In genomic region chr1:26828352-26829093, GRCh38 we compare ENCODE assay signal across 8 cellular contexts. TPM values are rescaled to one million over a fixed set of nuclear protein-coding genes. Genes with fewer than 3 reads are reported as not detected.
A peak's percentile ranks its signal among the peaks of the same experiment; 100 is the strongest.
DNase-seq lines count a peak whose midpoint lies in the region; ATAC-seq, FAIRE-seq and TF ChIP-seq lines count a peak whose summit lies in the region.

No MANE protein-coding gene starts in this region.

- H3K36me3 ChIP-seq in right lobe of liver (peaks cover 0 to 13% (median 4%) of the 10 kb centered on the region in 4 donors), kidney (ENCODE audit: control insufficient read depth in 1 of 2, insufficient read depth in 2 of 2, low read length in 2 of 2) (peaks cover 0 to 10% of the 10 kb centered on the region in 2 donors)

- no peak for FAIRE-seq in kidney (lab: Jason Lieb, UNC)

- H3K27ac Mint-ChIP-seq in activated naive CD4-positive, alpha-beta T cell treated with anti-CD3 and anti-CD28 coated beads, Interleukin-2, amount 50 U/mL, for 72 hours = peak overlapping the region; percentile 95 to 97

- peak in 1 of 2 donors; percentile 32 for ATAC-seq in activated naive CD4-positive, alpha-beta T cell treated with anti-CD3 and anti-CD28 coated beads, Interleukin-2, amount 50 U/mL, for 72 hours
- peak in 3 of 4 donors; percentile 11 to 26 (median 13) for ATAC-seq in right lobe of liver
- ATAC-seq in HG02870 (IDR thresholded peaks at IDR 0.05; ENCODE audit: unreplicated experiment) = no peak
- ATAC-seq in HG02973 (IDR thresholded peaks at IDR 0.05; ENCODE audit: unreplicated experiment) = no peak

- H3K4me3 ChIP-seq in right lobe of liver = peak overlapping the region in 1 of 3 donors; percentile 10
- no peak overlapping the region for H3K4me3 ChIP-seq in kidney (ENCODE audit: low read length in 2 of 2)

- no peaks in the 10 kb centered on the region for H3K9me3 ChIP-seq in right lobe of liver
- H3K9me3 ChIP-seq in kidney (ENCODE audit: control insufficient read depth in 1 of 2, low read length in 2 of 2) = no peaks in the 10 kb centered on the region

- H3K9ac ChIP-seq in kidney (ENCODE audit: low read length in 2 of 2) = no peak overlapping the region

- H3K27ac ChIP-seq in right lobe of liver (peak overlapping the region in 1 of 3 donors; percentile 29), kidney (ENCODE audit: low read depth in 2 of 2, low read length in 2 of 2) (no peak overlapping the region)

- H3K9me3 Mint-ChIP-seq in activated naive CD4-positive, alpha-beta T cell treated with anti-CD3 and anti-CD28 coated beads, Interleukin-2, amount 50 U/mL, for 72 hours = no peaks in the 10 kb centered on the region

- TF ChIP-seq POLR2A in right lobe of liver (IDR thresholded peaks at IDR 0.05) = no peak

- no peaks in the 10 kb centered on the region for H3K27me3 ChIP-seq in right lobe of liver

- intact Hi-C loops in right lobe of liver (cut with DNase I) = no loop called here
- intact Hi-C loops in kidney (cut with DNase I) = no loop called here

- DNase-seq in stimulated activated naive CD4-positive, alpha-beta T cell treated with Interleukin-2 at 50 U/mL for 16 hours (lab: John Stamatoyannopoulos, UW) = peak; percentile 45
- DNase-seq in stimulated activated naive CD4-positive, alpha-beta T cell (lab: John Stamatoyannopoulos, UW) = no peak
- DNase-seq in activated naive CD4-positive, alpha-beta T cell treated with anti-CD3 and anti-CD28 coated beads, Interleukin-2, amount 50 U/mL, for 72 hours (ENCODE audit: low spot score in 2 of 2) = peak in 1 of 2 donors; percentile 58
- DNase-seq in right lobe of liver (peak in 2 of 3 donors; percentile 55 to 73), kidney (no peak), GF-D8 (lab: John Stamatoyannopoulos, UW) (no peak)

- peaks cover 26 to 46% of the 10 kb centered on the region in 2 donors for H3K36me3 Mint-ChIP-seq in activated naive CD4-positive, alpha-beta T cell treated with anti-CD3 and anti-CD28 coated beads, Interleukin-2, amount 50 U/mL, for 72 hours

- TF ChIP-seq CTCF in right lobe of liver (IDR thresholded peaks at IDR 0.05) (no peak), kidney (IDR thresholded peaks at IDR 0.05; ENCODE audit: borderline replicate concordance, extremely low read depth, insufficient read depth) (no peak)

- H3K4me1 ChIP-seq in right lobe of liver (peaks cover 0 to 65% (median 28%) of the 10 kb centered on the region in 4 donors), kidney (ENCODE audit: control insufficient read depth in 1 of 2, insufficient read depth in 1 of 2, low read depth in 1 of 2, low read length in 2 of 2) (peaks cover 4 to 17% of the 10 kb centered on the region in 2 donors)

- 16% methylated on average over 6 of the region's 7 CpGs for WGBS in right lobe of liver (ENCODE audit: insufficient coverage, low coverage, low lambda C conversion rate, missing lambda C conversion rate)

RNA-seq across cellular contexts. Expression of gene ZDHHC18, which starts 2.0 kb away (rescaled TPM):
- 10 to 100 TPM; 37.8 to 59.5 TPM for total RNA-seq in activated naive CD4-positive, alpha-beta T cell treated with anti-CD3 and anti-CD28 coated beads, Interleukin-2, amount 50 U/mL, for 72 hours
- 10 to 100 TPM in 5 of 6 experiments, 1 to 10 TPM in 1; 9.6 to 16.9 (median 14.1) TPM for total RNA-seq in right lobe of liver
- total RNA-seq in kidney = 15.6 TPM
- 6.7 TPM for polyA plus RNA-seq in kidney (ENCODE audit: insufficient read depth, low read depth, low replicate concordance)

RNA-seq across cellular contexts. Expression of gene SFN, which starts 34.4 kb away (rescaled TPM):
- total RNA-seq in activated naive CD4-positive, alpha-beta T cell treated with anti-CD3 and anti-CD28 coated beads, Interleukin-2, amount 50 U/mL, for 72 hours = 1 to 10 TPM; 1.1 to 2.3 TPM
- total RNA-seq in right lobe of liver = 1 to 10 TPM in 3 of 6 experiments, not detected in 3; 2.2 to 2.5 (median 2.5) TPM
- total RNA-seq in kidney = 44.7 TPM
- polyA plus RNA-seq in kidney (ENCODE audit: insufficient read depth, low read depth, low replicate concordance) = 2.9 TPM

RNA-seq across cellular contexts. Expression of gene PIGV, which starts 40.8 kb away (rescaled TPM):
- 10 to 100 TPM; 15.9 to 21.0 TPM for total RNA-seq in activated naive CD4-positive, alpha-beta T cell treated with anti-CD3 and anti-CD28 coated beads, Interleukin-2, amount 50 U/mL, for 72 hours
- 10 to 100 TPM; 13.2 to 27.8 (median 19.2) TPM for total RNA-seq in right lobe of liver
- total RNA-seq in kidney = 13.8 TPM
- polyA plus RNA-seq in kidney (ENCODE audit: insufficient read depth, low read depth, low replicate concordance) = 15.5 TPM

Comparison
In these comparisons a context has a peak if more than half of its experiments do, and no peak if none do; other contexts are left out.
1. DNase-seq: peak in stimulated activated naive CD4-positive, alpha-beta T cell treated with Interleukin-2 at 50 U/mL for 16 hours (single experiment) and right lobe of liver (2 of 3); none in stimulated activated naive CD4-positive, alpha-beta T cell (0 of 6), kidney (single experiment) and GF-D8 (single experiment).
2. ATAC-seq: peak in right lobe of liver (3 of 4); none in HG02870 (single experiment) and HG02973 (single experiment).
3. RNA of gene SFN, which starts 34.4 kb away (total RNA-seq): 44.7 TPM in kidney (single experiment); 1.1 to 2.3 TPM in activated naive CD4-positive, alpha-beta T cell treated with anti-CD3 and anti-CD28 coated beads, Interleukin-2, amount 50 U/mL, for 72 hours and 2.2 to 2.5 TPM in right lobe of liver; every median in the first group is over 10 times any median in the second.